Comparison of ENCODE assay signal across 9 cellular contexts in the genomic region with DNA sequence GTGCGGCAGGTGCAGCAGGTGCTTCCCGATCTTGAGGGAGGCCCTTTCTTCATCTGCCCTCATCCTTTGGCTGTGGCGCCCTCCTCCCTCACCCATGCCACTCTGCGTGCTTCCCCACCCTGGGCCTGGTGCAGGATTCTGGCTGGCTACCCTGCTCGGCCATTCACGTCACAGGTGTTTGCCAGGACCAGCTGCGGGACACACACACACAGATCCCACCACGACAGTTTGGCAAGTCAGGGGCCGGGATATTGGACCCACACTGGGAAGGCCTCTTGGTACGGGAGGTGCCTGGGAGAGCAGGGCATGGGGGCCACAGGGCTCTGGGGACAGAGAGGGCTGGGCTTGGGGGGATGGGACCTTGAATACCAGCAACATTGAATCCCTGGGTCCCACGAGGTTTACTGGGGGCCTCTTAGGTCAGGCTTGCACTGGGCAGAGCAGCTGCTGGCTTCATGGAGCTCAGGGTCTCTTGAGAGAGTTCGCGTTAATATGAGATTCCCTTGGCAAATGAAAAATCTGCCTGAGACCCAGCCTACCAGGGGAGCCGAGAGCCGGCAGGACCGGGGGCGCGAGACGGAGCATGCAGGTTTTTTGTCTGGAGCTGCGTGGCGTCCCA. TPM values are rescaled to one million over a fixed set of nuclear protein-coding genes. Genes with fewer than 3 reads are reported as not detected.
DNase-seq lines count a peak whose midpoint lies in the region; ATAC-seq and TF ChIP-seq lines count a peak whose summit lies in the region.
"Had no signal": no experiment of that assay in that cellular context is flagged by ENCODE, and none has a peak within 500 bp of the region (broad histone marks: within the 10 kb centered on the region; RNA-seq: fewer than 3 reads in every experiment).

No MANE protein-coding gene starts in this region.

- H3K27ac ChIP-seq in tibial artery, result peak overlapping the region in 1 of 2 donors; percentile 9
- H3K27ac ChIP-seq: VCaP had no signal

- no peaks in the 10 kb centered on the region for H3K27me3 ChIP-seq in tibial artery

- H3K4me3 Mint-ChIP-seq in activated naive CD8-positive, alpha-beta T cell treated with anti-CD3 and anti-CD28 coated beads, Interleukin-2, amount 10 ng/mL, durations not matched to agents 7 days and 5 days, result peak overlapping the region; percentile 64
- peak overlapping the region; percentile 62 to 88 (median 78) for H3K4me3 Mint-ChIP-seq in naive thymus-derived CD8-positive, alpha-beta T cell

- H3K36me3 ChIP-seq in tibial artery, result no peaks in the 10 kb centered on the region

- peak; percentile 75 for DNase-seq in COLO668 (lab: John Stamatoyannopoulos, UW; ENCODE audit: unreplicated experiment)
- no peak for DNase-seq in activated naive CD8-positive, alpha-beta T cell treated with anti-CD3 and anti-CD28 coated beads, Interleukin-2, amount 10 ng/mL, durations not matched to agents 7 days and 5 days
- DNase-seq in naive thymus-derived CD8-positive, alpha-beta T cell, result no peak
- no peak for DNase-seq in GM20000 (ENCODE audit: low spot score)
- DNase-seq in tibial artery, result no peak

- intact Hi-C loops in tibial artery (cut with DNase I; ENCODE audit: low total_unique reads), result no loop called here

- H3K36me3 Mint-ChIP-seq in activated naive CD8-positive, alpha-beta T cell treated with anti-CD3 and anti-CD28 coated beads, Interleukin-2, amount 10 ng/mL, durations not matched to agents 7 days and 5 days, result peaks cover 41% of the 10 kb centered on the region
- peaks cover 0 to 13% (median 7%) of the 10 kb centered on the region in 3 donors for H3K36me3 Mint-ChIP-seq in naive thymus-derived CD8-positive, alpha-beta T cell

- POLR2A ChIA-PET in activated naive CD8-positive, alpha-beta T cell treated with anti-CD3 and anti-CD28 coated beads, Interleukin-2, amount 10 ng/mL, durations not matched to agents 7 days and 5 days (lab: Charles Lee), result interaction anchor here (0.8 to 7.0 kb wide), 7 partner anchors 8 to 256 kb away, joined by 3 to 51 read pairs (median 4); partner anchors contain the start of genes ADCY7 and CNEP1R1
- POLR2A ChIA-PET in naive thymus-derived CD8-positive, alpha-beta T cell (lab: Charles Lee), result interaction anchor here (0.8 to 14.9 kb wide), 4 partner anchors 11 to 33 kb away, joined by 3 to 238 read pairs (median 6); partner anchors contain the start of gene ADCY7

- peak overlapping the region; percentile 63 for H3K27ac Mint-ChIP-seq in activated naive CD8-positive, alpha-beta T cell treated with anti-CD3 and anti-CD28 coated beads, Interleukin-2, amount 10 ng/mL, durations not matched to agents 7 days and 5 days
- peak overlapping the region; percentile 57 to 97 (median 88) for H3K27ac Mint-ChIP-seq in naive thymus-derived CD8-positive, alpha-beta T cell

- H3K9me3 Mint-ChIP-seq in activated naive CD8-positive, alpha-beta T cell treated with anti-CD3 and anti-CD28 coated beads, Interleukin-2, amount 10 ng/mL, durations not matched to agents 7 days and 5 days, result peaks cover 2% of the 10 kb centered on the region
- H3K9me3 Mint-ChIP-seq in naive thymus-derived CD8-positive, alpha-beta T cell, result no peaks in the 10 kb centered on the region

- H3K4me1 ChIP-seq in tibial artery, result peaks cover 0 to 14% (median 0%) of the 10 kb centered on the region in 4 donors

- H3K4me3 ChIP-seq in tibial artery, result no peak overlapping the region

- no peaks in the 10 kb centered on the region for H3K27me3 Mint-ChIP-seq in activated naive CD8-positive, alpha-beta T cell treated with anti-CD3 and anti-CD28 coated beads, Interleukin-2, amount 10 ng/mL, durations not matched to agents 7 days and 5 days
- no peaks in the 10 kb centered on the region for H3K27me3 Mint-ChIP-seq in naive thymus-derived CD8-positive, alpha-beta T cell

- peak; percentile 3 for ATAC-seq in GM21723 (IDR thresholded peaks at IDR 0.05; ENCODE audit: unreplicated experiment)
- ATAC-seq in activated naive CD8-positive, alpha-beta T cell treated with anti-CD3 and anti-CD28 coated beads, Interleukin-2, amount 10 ng/mL, durations not matched to agents 7 days and 5 days (ENCODE audit: low read depth), result no peak
- ATAC-seq in naive thymus-derived CD8-positive, alpha-beta T cell, result no peak
- ATAC-seq in HG02981 (IDR thresholded peaks at IDR 0.05; ENCODE audit: unreplicated experiment), result no peak
- ATAC-seq in GM18519 (IDR thresholded peaks at IDR 0.05; ENCODE audit: low FRiP score, unreplicated experiment), result no peak

- TF ChIP-seq CTCF in GM20000 (IDR thresholded peaks at IDR 0.05; ENCODE audit: extremely low read depth, missing control alignments) (no peak), tibial artery (IDR thresholded peaks at IDR 0.05) (no peak)

- H3K4me1 Mint-ChIP-seq in activated naive CD8-positive, alpha-beta T cell treated with anti-CD3 and anti-CD28 coated beads, Interleukin-2, amount 10 ng/mL, durations not matched to agents 7 days and 5 days, result peaks cover 72% of the 10 kb centered on the region
- peaks cover 54 to 99% (median 95%) of the 10 kb centered on the region in 4 donors for H3K4me1 Mint-ChIP-seq in naive thymus-derived CD8-positive, alpha-beta T cell

- no peaks in the 10 kb centered on the region for H3K9me3 ChIP-seq in tibial artery

RNA-seq across cellular contexts. Expression of gene ADCY7, which starts 15.1 kb away (rescaled TPM):
- total RNA-seq in activated naive CD8-positive, alpha-beta T cell treated with anti-CD3 and anti-CD28 coated beads, Interleukin-2, amount 10 ng/mL, durations not matched to agents 7 days and 5 days, result 100 to 1,000 TPM; 172 to 177 TPM
- 100 to 1,000 TPM; 133 to 135 TPM for total RNA-seq in naive thymus-derived CD8-positive, alpha-beta T cell
- 10 to 100 TPM; 60.1 to 72.8 (median 64.6) TPM for polyA plus RNA-seq in naive thymus-derived CD8-positive, alpha-beta T cell
